Comparison of ENCODE assay signal across 19 cellular contexts in genomic region chr5:176943816-176944215, GRCh38. TPM values are rescaled to one million over a fixed set of nuclear protein-coding genes. Genes with fewer than 3 reads are reported as not detected.
DNase-seq lines count a peak whose midpoint lies in the region; ATAC-seq and TF ChIP-seq lines count a peak whose summit lies in the region.
"Had no signal": no experiment of that assay in that cellular context is flagged by ENCODE, and none has a peak within 500 bp of the region (broad histone marks: within the 10 kb centered on the region; RNA-seq: fewer than 3 reads in every experiment).

No MANE protein-coding gene starts in this region.

- DNase-seq in left ventricle myocardium inferior, result no peak
- no peak for DNase-seq in heart right ventricle
- no peak for DNase-seq in PC-9
- peak; percentile 56 for DNase-seq in iPS DF 19.7 (ENCODE audit: low read depth, low spot score)
- DNase-seq in testis, result no peak
- DNase-seq in stimulated activated CD4-positive, alpha-beta T cell treated with anti-CD3 and anti-CD28 coated beads, Interleukin-1b, Interleukin-23, amount 100 ng/mL, for 48 hours, result no peak
- no peak for DNase-seq in NCI-H1048 (lab: John Stamatoyannopoulos, UW)
- DNase-seq: C1 segment of cervical spinal cord, NCI-H1092 treated with DMSO at 0.1 percent for 48 hours, NCI-H1694, SJCRH30 had no signal

- H3K4me3 ChIP-seq in left ventricle myocardium inferior (no peak overlapping the region), heart right ventricle (no peak overlapping the region), PC-9 (no peak overlapping the region), testis (no peak overlapping the region)
- H3K4me3 ChIP-seq: SJCRH30 had no signal

- WGBS in heart right ventricle, 2 donors, result 59 to 68% methylated on average over 1 of the region's 1 CpG
- 61 to 80% methylated on average over 1 of the region's 1 CpG for WGBS in testis, 2 donors

- TF ChIP-seq POLR2A in testis (IDR thresholded peaks at IDR 0.05), result no peak

- no peaks in the 10 kb centered on the region for H3K79me2 ChIP-seq in PC-9 (ENCODE audit: low read depth)

- H3K4me1 ChIP-seq in left ventricle myocardium inferior, result peaks cover 34% of the 10 kb centered on the region
- H3K4me1 ChIP-seq in heart right ventricle, result peaks cover 0 to 31% (median 14%) of the 10 kb centered on the region in 9 donors
- peaks cover 11% of the 10 kb centered on the region; the same call in 1 of the 2 replicates for H3K4me1 ChIP-seq in PC-9 (replicated peaks; ENCODE audit: insufficient read depth)
- H3K4me1 ChIP-seq in testis, result no peaks in the 10 kb centered on the region
- H3K4me1 ChIP-seq: SJCRH30 had no signal

- CTCF ChIA-PET in PC-9 (lab: Charles Lee), result no interaction called here

- H2AFZ ChIP-seq in PC-9, result no peak overlapping the region

- ATAC-seq in heart right ventricle (no peak), GM21515 (IDR thresholded peaks at IDR 0.05; ENCODE audit: unreplicated experiment) (no peak)
- ATAC-seq: HCT116 had no signal

- H3K4me2 ChIP-seq in PC-9, result no peak overlapping the region
- H3K4me2 ChIP-seq: KMS-11 had no signal

- H3K9me3 ChIP-seq in left ventricle myocardium inferior (replicated peaks), result no peaks in the 10 kb centered on the region
- H3K9me3 ChIP-seq in heart right ventricle, result no peaks in the 10 kb centered on the region
- no peaks in the 10 kb centered on the region for H3K9me3 ChIP-seq in PC-9 (ENCODE audit: insufficient read depth, low read depth)
- H3K9me3 ChIP-seq in testis, result no peaks in the 10 kb centered on the region
- H3K9me3 ChIP-seq: SJCRH30 had no signal

- peaks cover 53% of the 10 kb centered on the region for H3K36me3 ChIP-seq in left ventricle myocardium inferior
- H3K36me3 ChIP-seq in heart right ventricle, result peaks cover 0 to 99% (median 24%) of the 10 kb centered on the region in 9 donors
- peaks cover 12% of the 10 kb centered on the region for H3K36me3 ChIP-seq in PC-9 (ENCODE audit: low read depth)
- no peaks in the 10 kb centered on the region for H3K36me3 ChIP-seq in testis (ENCODE audit: low read depth, missing control alignments)

- BruUV-seq in PC-9 (replicated peaks; lab: Mats Ljungman, UMichigan), result no TSS peak

- POLR2A ChIA-PET in PC-9 (lab: Charles Lee; ENCODE audit: unreplicated experiment), result no interaction called here

- H4K20me1 ChIP-seq in PC-9 (ENCODE audit: insufficient read depth), result 0 out of 2 replicates have a peak, but pooled peaks cover 3% of the 10 kb centered on the region

- intact Hi-C loops in left ventricle myocardium inferior (cut with micrococcal nuclease) (no loop called here), heart right ventricle (cut with DNase I) (loop anchor here in 1 of 10 donors (10.0 kb wide), 1 partner anchor 529 kb away; the partner anchor contains the start of gene CLTB), PC-9 (cut with micrococcal nuclease; ENCODE audit: unreplicated experiment) (no loop called here), testis (cut with DNase I; ENCODE audit: low total_unique reads) (no loop called here)

- H3K27ac ChIP-seq in left ventricle myocardium inferior (replicated peaks) (peak overlapping the region; percentile 49), heart right ventricle (peak overlapping the region in 1 of 10 donors; percentile 42), PC-9 (peak overlapping the region; percentile 24; the same call in 1 of the 2 replicates), testis (no peak overlapping the region)
- H3K27ac ChIP-seq: HL-60, KMS-11, RWPE1, SJCRH30 had no signal

- no peaks in the 10 kb centered on the region for H3F3A ChIP-seq in PC-9 (ENCODE audit: insufficient read depth, low read depth)

- TF ChIP-seq CTCF in left ventricle myocardium inferior (IDR thresholded peaks at IDR 0.05; ENCODE audit: borderline replicate concordance), result no peak
- no peak for TF ChIP-seq CTCF in heart right ventricle (IDR thresholded peaks at IDR 0.05)
- no peak for TF ChIP-seq CTCF in PC-9 (conservative IDR thresholded peaks at IDR 0.05)
- TF ChIP-seq CTCF in testis (IDR thresholded peaks at IDR 0.05), result no peak

- H3K9me2 ChIP-seq in PC-9 (ENCODE audit: insufficient read depth), result no peaks in the 10 kb centered on the region

- no peaks in the 10 kb centered on the region for H3K27me3 ChIP-seq in left ventricle myocardium inferior (ENCODE audit: low read depth)
- no peaks in the 10 kb centered on the region for H3K27me3 ChIP-seq in heart right ventricle
- H3K27me3 ChIP-seq in PC-9 (ENCODE audit: insufficient read depth, low read depth), result no peaks in the 10 kb centered on the region
- H3K27me3 ChIP-seq in testis, result no peaks in the 10 kb centered on the region
- H3K27me3 ChIP-seq: SJCRH30 had no signal

RNA-seq across cellular contexts. Expression of gene HK3, which starts 44.7 kb away (rescaled TPM):
- total RNA-seq in left ventricle myocardium inferior, result 3.5 TPM
- 10 to 100 TPM in 1 of 10 donors, 1 to 10 TPM in 7, under 1 TPM in 2; 0.68 to 18.7 (median 2.9) TPM for total RNA-seq in heart right ventricle
- polyA plus RNA-seq in heart right ventricle, result 10 to 100 TPM in 1 of 2 donors, 1 to 10 TPM in 1; 4.5 to 17.2 TPM
- not detected in 2 replicates for total RNA-seq in PC-9 (2021)
- total RNA-seq in testis, result 1 to 10 TPM; 6.3 to 6.4 TPM
- 10.9 TPM for polyA plus RNA-seq in testis (ENCODE audit: insufficient read depth, low read depth, low replicate concordance)
- total RNA-seq: A172, MCF 10A, NCI-H460, SJCRH30 had no signal

Comparison
In these comparisons a context has a peak if more than half of its experiments do, and no peak if none do; other contexts are left out.
1. H3K27ac ChIP-seq: peak in left ventricle myocardium inferior (single experiment) and PC-9 (single experiment); none in testis (0 of 2).